8 cellular contexts compared by ENCODE assay signal in genomic region chr7:5526190-5527037, GRCh38. TPM values are rescaled to one million over a fixed set of nuclear protein-coding genes. Genes with fewer than 3 reads are reported as not detected.
DNase-seq lines count a peak whose midpoint lies in the region; ATAC-seq and TF ChIP-seq lines count a peak whose summit lies in the region.

No MANE protein-coding gene starts in this region.

- no peaks in the 10 kb centered on the region for H3K9me3 ChIP-seq in naive thymus-derived CD4-positive, alpha-beta T cell (ENCODE audit: control insufficient read depth in 2 of 3, low read length in 3 of 3)

- H3K4me1 Mint-ChIP-seq in WTC11: peaks cover 27% of the 10 kb centered on the region
- peaks cover 33 to 51% (median 38%) of the 10 kb centered on the region in 7 donors for H3K4me1 Mint-ChIP-seq in naive thymus-derived CD4-positive, alpha-beta T cell

- intact Hi-C loops in naive thymus-derived CD4-positive, alpha-beta T cell (cut with micrococcal nuclease): no loop called here

- H3K4me3 Mint-ChIP-seq in WTC11: peak overlapping the region; percentile 94
- peak overlapping the region; percentile 97 to 100 (median 99) for H3K4me3 Mint-ChIP-seq in naive thymus-derived CD4-positive, alpha-beta T cell

- CTCF ChIA-PET in HEK293T (lab: Yijun Ruan, JAX): interaction anchor here (0.6 kb wide), 1 partner anchor 21 kb away, joined by 3 read pairs; no protein-coding TSS in a partner anchor
- CTCF ChIA-PET in WTC11 (lab: Charles Lee): interaction anchor here (0.9 to 4.4 kb wide), 3 partner anchors 32 to 139 kb away, joined by 3 to 23 read pairs (median 5); partner anchors contain the start of gene TNRC18
- CTCF ChIA-PET in naive thymus-derived CD4-positive, alpha-beta T cell (lab: Charles Lee): interaction anchor here (0.7 to 1.5 kb wide), 5 partner anchors 26 to 947 kb away, joined by 3 to 6 read pairs (median 4); no protein-coding TSS in a partner anchor

- peak overlapping the region; percentile 20 for H3K27ac ChIP-seq in C4-2B
- peak overlapping the region; percentile 99 for H3K27ac ChIP-seq in naive thymus-derived CD4-positive, alpha-beta T cell (ENCODE audit: low read depth, low read length)

- TF ChIP-seq CTCF in C4-2B (conservative IDR thresholded peaks at IDR 0.05) (no peak), WTC11 (IDR thresholded peaks at IDR 0.05) (no peak), epithelial cell of esophagus (IDR thresholded peaks at IDR 0.05; ENCODE audit: insufficient read depth, low read depth, low read length, missing control alignments) (peak; percentile 29)

- no peaks in the 10 kb centered on the region for H3K27me3 ChIP-seq in naive thymus-derived CD4-positive, alpha-beta T cell (ENCODE audit: control insufficient read depth in 2 of 2, insufficient read depth in 2 of 2, low read length in 2 of 2)

- POLR2A ChIA-PET in HEK293T (lab: Yijun Ruan, JAX) (interaction anchor here (1.3 to 1.6 kb wide), 2 partner anchors 10 to 33 kb away, joined by 3 to 4 read pairs; no protein-coding TSS in a partner anchor), WTC11 (lab: Charles Lee) (interaction anchor here (0.5 to 1.6 kb wide), 8 partner anchors 8 to 850 kb away, joined by 3 to 7 read pairs (median 3); no protein-coding TSS in a partner anchor)
- POLR2A ChIA-PET in naive thymus-derived CD4-positive, alpha-beta T cell (lab: Charles Lee): interaction anchor here (0.6 to 2.7 kb wide), 13 partner anchors 9 to 313 kb away, joined by 3 to 13 read pairs (median 5); no protein-coding TSS in a partner anchor

- H3K27ac Mint-ChIP-seq in WTC11: peak overlapping the region; percentile 92
- H3K27ac Mint-ChIP-seq in naive thymus-derived CD4-positive, alpha-beta T cell: peak overlapping the region; percentile 87 to 99 (median 98)

- H3K9me3 Mint-ChIP-seq in WTC11: no peaks in the 10 kb centered on the region
- peaks cover 0 to 28% (median 0%) of the 10 kb centered on the region in 11 donors for H3K9me3 Mint-ChIP-seq in naive thymus-derived CD4-positive, alpha-beta T cell

- H3K4me1 ChIP-seq in naive thymus-derived CD4-positive, alpha-beta T cell (ENCODE audit: control insufficient read depth in 2 of 2, insufficient read depth in 2 of 2, low read length in 2 of 2): peaks cover 3 to 8% of the 10 kb centered on the region in 2 donors

- H3K36me3 Mint-ChIP-seq in WTC11: peaks cover 59% of the 10 kb centered on the region
- H3K36me3 Mint-ChIP-seq in naive thymus-derived CD4-positive, alpha-beta T cell: peaks cover 18 to 44% (median 25%) of the 10 kb centered on the region in 5 donors

- peaks cover 6% of the 10 kb centered on the region; the same call in 1 of the 2 replicates for H3K27me3 Mint-ChIP-seq in WTC11 (ENCODE audit: low read depth)
- peaks cover 0 to 18% (median 0%) of the 10 kb centered on the region in 5 donors for H3K27me3 Mint-ChIP-seq in naive thymus-derived CD4-positive, alpha-beta T cell

- no peak overlapping the region for H3K4me3 ChIP-seq in epithelial cell of esophagus (ENCODE audit: low read length)
- H3K4me3 ChIP-seq in naive thymus-derived CD4-positive, alpha-beta T cell (ENCODE audit: low read length): peak overlapping the region; percentile 86

- peaks cover 22 to 47% (median 27%) of the 10 kb centered on the region in 3 experiments for H3K36me3 ChIP-seq in naive thymus-derived CD4-positive, alpha-beta T cell (ENCODE audit: control insufficient read depth in 2 of 3, insufficient read depth in 3 of 3, low read length in 3 of 3)

- peak; percentile 7 for ATAC-seq in WTC11
- no peak for ATAC-seq in naive thymus-derived CD4-positive, alpha-beta T cell
- ATAC-seq in GM21619 (IDR thresholded peaks at IDR 0.05; ENCODE audit: unreplicated experiment): no peak

- no peak for DNase-seq in HEK293T (ENCODE audit: extremely low spot score)
- DNase-seq in WTC11 (ENCODE audit: low spot score): peak; percentile 37
- peak; percentile 94 for DNase-seq in epithelial cell of esophagus (ENCODE audit: low read depth)
- DNase-seq in naive thymus-derived CD4-positive, alpha-beta T cell: peak in 7 of 9 donors; percentile 10 to 41 (median 32)
- DNase-seq in NCI-H1694 treated with DMSO at 0.1 percent for 48 hours (lab: John Stamatoyannopoulos, UW): no peak
- DNase-seq in OCI-M2 (lab: John Stamatoyannopoulos, UW; ENCODE audit: unreplicated experiment): no peak

TF ChIP-seq in HEK293T, 16 proteins besides CTCF, POLR2A, EP300 and RAD21:
- TF ChIP-seq TARDBP (IDR thresholded peaks at IDR 0.05): no peak
- TF ChIP-seq ZNF384 (IDR thresholded peaks at IDR 0.05): no peak
- TF ChIP-seq, protein P1, sequence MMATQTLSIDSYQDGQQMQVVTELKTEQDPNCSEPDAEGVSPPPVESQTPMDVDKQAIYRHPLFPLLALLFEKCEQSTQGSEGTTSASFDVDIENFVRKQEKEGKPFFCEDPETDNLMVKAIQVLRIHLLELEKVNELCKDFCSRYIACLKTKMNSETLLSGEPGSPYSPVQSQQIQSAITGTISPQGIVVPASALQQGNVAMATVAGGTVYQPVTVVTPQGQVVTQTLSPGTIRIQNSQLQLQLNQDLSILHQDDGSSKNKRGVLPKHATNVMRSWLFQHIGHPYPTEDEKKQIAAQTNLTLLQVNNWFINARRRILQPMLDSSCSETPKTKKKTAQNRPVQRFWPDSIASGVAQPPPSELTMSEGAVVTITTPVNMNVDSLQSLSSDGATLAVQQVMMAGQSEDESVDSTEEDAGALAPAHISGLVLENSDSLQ (IDR thresholded peaks at IDR 0.05): no peak
- no peak for TF ChIP-seq BHLHE40 (IDR thresholded peaks at IDR 0.05; ENCODE audit: borderline replicate concordance)
- TF ChIP-seq ELF4 (IDR thresholded peaks at IDR 0.05): peak; percentile 40
- no peak for TF ChIP-seq NFRKB (IDR thresholded peaks at IDR 0.05)

TF ChIP-seq in WTC11, 78 proteins besides CTCF, POLR2A, EP300 and RAD21 (continues in another document):
- TF ChIP-seq USF1 (CRISPR knock-in tag; IDR thresholded peaks at IDR 0.05) (no peak; the same call in 1 of the 2 replicates), ZBTB43 (CRISPR knock-in tag; IDR thresholded peaks at IDR 0.05) (no peak), TEAD1 (CRISPR knock-in tag; IDR thresholded peaks at IDR 0.05) (0 out of 2 replicates have a peak, but pooled peaks have one; percentile 3), PRRX2 (CRISPR knock-in tag; IDR thresholded peaks at IDR 0.05) (peak; percentile 94), ZNF232 (CRISPR knock-in tag; IDR thresholded peaks at IDR 0.05) (peak; percentile 58; the same call in 1 of the 2 replicates), EMX1 (CRISPR knock-in tag; IDR thresholded peaks at IDR 0.05) (peak; percentile 98), JAZF1 (CRISPR knock-in tag; IDR thresholded peaks at IDR 0.05) (no peak), CREB1 (CRISPR knock-in tag; IDR thresholded peaks at IDR 0.05) (peak; percentile 68; the same call in 1 of the 2 replicates)
- TF ChIP-seq, protein P2, sequence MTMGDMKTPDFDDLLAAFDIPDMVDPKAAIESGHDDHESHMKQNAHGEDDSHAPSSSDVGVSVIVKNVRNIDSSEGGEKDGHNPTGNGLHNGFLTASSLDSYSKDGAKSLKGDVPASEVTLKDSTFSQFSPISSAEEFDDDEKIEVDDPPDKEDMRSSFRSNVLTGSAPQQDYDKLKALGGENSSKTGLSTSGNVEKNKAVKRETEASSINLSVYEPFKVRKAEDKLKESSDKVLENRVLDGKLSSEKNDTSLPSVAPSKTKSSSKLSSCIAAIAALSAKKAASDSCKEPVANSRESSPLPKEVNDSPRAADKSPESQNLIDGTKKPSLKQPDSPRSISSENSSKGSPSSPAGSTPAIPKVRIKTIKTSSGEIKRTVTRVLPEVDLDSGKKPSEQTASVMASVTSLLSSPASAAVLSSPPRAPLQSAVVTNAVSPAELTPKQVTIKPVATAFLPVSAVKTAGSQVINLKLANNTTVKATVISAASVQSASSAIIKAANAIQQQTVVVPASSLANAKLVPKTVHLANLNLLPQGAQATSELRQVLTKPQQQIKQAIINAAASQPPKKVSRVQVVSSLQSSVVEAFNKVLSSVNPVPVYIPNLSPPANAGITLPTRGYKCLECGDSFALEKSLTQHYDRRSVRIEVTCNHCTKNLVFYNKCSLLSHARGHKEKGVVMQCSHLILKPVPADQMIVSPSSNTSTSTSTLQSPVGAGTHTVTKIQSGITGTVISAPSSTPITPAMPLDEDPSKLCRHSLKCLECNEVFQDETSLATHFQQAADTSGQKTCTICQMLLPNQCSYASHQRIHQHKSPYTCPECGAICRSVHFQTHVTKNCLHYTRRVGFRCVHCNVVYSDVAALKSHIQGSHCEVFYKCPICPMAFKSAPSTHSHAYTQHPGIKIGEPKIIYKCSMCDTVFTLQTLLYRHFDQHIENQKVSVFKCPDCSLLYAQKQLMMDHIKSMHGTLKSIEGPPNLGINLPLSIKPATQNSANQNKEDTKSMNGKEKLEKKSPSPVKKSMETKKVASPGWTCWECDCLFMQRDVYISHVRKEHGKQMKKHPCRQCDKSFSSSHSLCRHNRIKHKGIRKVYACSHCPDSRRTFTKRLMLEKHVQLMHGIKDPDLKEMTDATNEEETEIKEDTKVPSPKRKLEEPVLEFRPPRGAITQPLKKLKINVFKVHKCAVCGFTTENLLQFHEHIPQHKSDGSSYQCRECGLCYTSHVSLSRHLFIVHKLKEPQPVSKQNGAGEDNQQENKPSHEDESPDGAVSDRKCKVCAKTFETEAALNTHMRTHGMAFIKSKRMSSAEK (CRISPR knock-in tag; IDR thresholded peaks at IDR 0.05; ENCODE audit: borderline replicate concordance): peak; percentile 96

RNA-seq across cellular contexts. Expression of gene ACTB, which starts 4.0 kb away (rescaled TPM):
- 4,967 to 5,221 TPM (median 5,193 TPM) in 3 replicates for total RNA-seq in WTC11 (2021)
- total RNA-seq in naive thymus-derived CD4-positive, alpha-beta T cell: over 10,000 TPM in 1 of 5 experiments, 1,000 to 10,000 TPM in 4; 2,405 to 12,292 (median 2,801) TPM
- over 10,000 TPM; 11,269 to 12,728 TPM for polyA plus RNA-seq in naive thymus-derived CD4-positive, alpha-beta T cell

RNA-seq across cellular contexts. Expression of gene FBXL18, which starts 12.8 kb away (rescaled TPM):
- total RNA-seq in WTC11 (2021): 18.9 to 22.0 TPM (median 21.8 TPM) in 3 replicates
- 10 to 100 TPM in 2 of 5 experiments, 1 to 10 TPM in 3; 7.3 to 13.7 (median 9.7) TPM for total RNA-seq in naive thymus-derived CD4-positive, alpha-beta T cell
- 1 to 10 TPM; 1.6 to 2.0 TPM for polyA plus RNA-seq in naive thymus-derived CD4-positive, alpha-beta T cell

Comparison
In these comparisons a context has a peak if more than half of its experiments do, and no peak if none do; other contexts are left out.
1. DNase-seq: peak in WTC11 (single experiment), epithelial cell of esophagus (single experiment) and naive thymus-derived CD4-positive, alpha-beta T cell (7 of 9); none in HEK293T (single experiment), NCI-H1694 treated with DMSO at 0.1 percent for 48 hours (single experiment) and OCI-M2 (single experiment).